Comparison of ENCODE assay signal across 15 cellular contexts in the genomic region with DNA sequence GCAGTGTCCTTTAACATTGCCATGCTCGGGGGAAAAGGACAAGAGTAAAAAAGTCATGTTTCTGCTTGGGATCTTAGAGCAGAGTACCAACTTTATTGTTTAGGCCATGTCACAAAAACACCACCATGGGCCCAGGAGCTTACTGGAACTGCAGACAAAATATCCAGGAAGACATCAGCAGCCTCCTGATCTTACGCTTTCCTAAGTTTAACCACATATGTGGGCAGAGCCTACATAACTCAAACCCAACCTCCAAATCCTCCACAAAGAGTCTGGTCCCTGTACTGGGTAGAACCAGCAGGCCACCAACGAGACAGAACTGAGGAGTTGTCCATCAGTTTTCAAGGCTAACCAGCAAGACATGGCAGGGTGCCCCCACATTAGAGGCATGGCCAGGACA.
"Had no signal": no experiment of that assay in that cellular context is flagged by ENCODE, and none has a peak within 500 bp of the region (broad histone marks: within the 10 kb centered on the region; RNA-seq: fewer than 3 reads in every experiment).

No MANE protein-coding gene starts in this region.

- ATAC-seq: activated CD4-positive, CD25-positive, alpha-beta regulatory T cell treated with anti-CD3 and anti-CD28 coated beads, Interleukin-2, amount 50 U/mL, for 24 hours; activated CD8-positive, alpha-beta T cell treated with anti-CD3 and anti-CD28 coated beads for 36 hours; PC-3 had no signal

- DNase-seq: activated CD4-positive, alpha-beta T cell treated with anti-CD3 and anti-CD28 coated beads for 4 hours; activated CD8-positive, alpha-beta memory T cell treated with anti-CD3 and anti-CD28 coated beads, Interleukin-2, amount 50 U/mL, for 48 hours; activated CD8-positive, alpha-beta T cell treated with anti-CD3 and anti-CD28 coated beads for 36 hours; activated naive CD4-positive, alpha-beta T cell; activated T-cell treated with anti-CD3 and anti-CD28 coated beads, Interleukin-2, amount 50 U/mL, for 1 hour; aorta; MM.1S; NCI-H1105 treated with DMSO at 0.1 percent for 48 hours; NCI-H1436 treated with DMSO at 0.1 percent for 48 hours; NCI-H187; NCI-H2081; NCI-H510A treated with DMSO at 0.1 percent for 48 hours; PC-3; SHP77 treated with DMSO at 0.1 percent for 48 hours had no signal
